In the genomic region with DNA sequence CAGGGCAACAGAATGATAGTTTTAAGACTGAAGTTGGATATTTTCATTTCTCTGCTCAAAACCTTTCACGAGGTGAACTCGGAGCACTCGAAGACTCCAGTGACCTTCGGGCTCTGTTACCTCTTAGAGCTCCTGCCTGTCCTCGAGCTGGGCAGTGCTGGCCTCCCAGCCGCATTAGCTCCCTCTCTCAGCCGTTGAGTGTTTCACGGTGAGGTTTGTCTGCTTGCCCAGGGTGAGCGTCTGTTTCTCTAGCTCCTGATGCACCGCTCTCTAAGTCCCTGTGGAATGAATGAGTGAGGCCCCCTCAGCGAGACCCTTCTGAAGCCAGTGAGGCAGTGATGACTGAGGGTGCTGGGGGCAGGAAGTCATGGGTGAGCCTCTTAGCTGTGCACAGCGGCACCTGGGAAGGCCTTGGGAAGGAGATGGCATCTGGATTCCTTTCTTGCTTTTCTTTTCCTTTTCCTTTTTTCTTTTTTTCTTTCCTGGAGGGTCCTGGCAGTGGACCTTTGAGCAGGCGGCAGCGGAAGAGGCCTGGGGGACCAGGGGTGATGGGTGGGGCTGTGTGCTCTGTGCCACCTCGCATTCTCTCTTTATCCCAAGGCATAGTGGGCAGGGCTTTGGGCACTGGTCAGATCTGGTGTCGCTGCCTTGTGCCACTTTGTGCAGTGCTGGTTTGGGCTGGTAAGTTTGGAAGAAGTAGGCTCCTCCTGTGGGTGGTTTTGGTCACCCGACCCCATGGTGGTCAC, we compare ENCODE assay signal across 1 cellular context.
TF ChIP-seq lines count a peak whose summit lies in the region.

No MANE protein-coding gene starts in this region.

TF ChIP-seq in A549, 52 proteins besides CTCF, POLR2A, EP300 and RAD21 (continued from another document):
- TF ChIP-seq REST (IDR thresholded peaks at IDR 0.05) (no peak), RNF2 (IDR thresholded peaks at IDR 0.05; ENCODE audit: borderline replicate concordance, low read depth) (no peak), POLR2AphosphoS2 (conservative IDR thresholded peaks at IDR 0.05; ENCODE audit: low read length) (no peak), TFCP2L1 (CRISPR knock-in tag; IDR thresholded peaks at IDR 0.05) (no peak), E2F6 (IDR thresholded peaks at IDR 0.05; ENCODE audit: borderline replicate concordance, low read depth) (no peak), FOSL2 (IDR thresholded peaks at IDR 0.05) (no peak), FOSL2 (CRISPR knock-in tag; IDR thresholded peaks at IDR 0.05) (no peak), ZSCAN20 (CRISPR knock-in tag; IDR thresholded peaks at IDR 0.05) (no peak)
TF ChIP-seq in A549: peak in this region for 0.
